38 cellular contexts compared by ENCODE assay signal in the genomic region with DNA sequence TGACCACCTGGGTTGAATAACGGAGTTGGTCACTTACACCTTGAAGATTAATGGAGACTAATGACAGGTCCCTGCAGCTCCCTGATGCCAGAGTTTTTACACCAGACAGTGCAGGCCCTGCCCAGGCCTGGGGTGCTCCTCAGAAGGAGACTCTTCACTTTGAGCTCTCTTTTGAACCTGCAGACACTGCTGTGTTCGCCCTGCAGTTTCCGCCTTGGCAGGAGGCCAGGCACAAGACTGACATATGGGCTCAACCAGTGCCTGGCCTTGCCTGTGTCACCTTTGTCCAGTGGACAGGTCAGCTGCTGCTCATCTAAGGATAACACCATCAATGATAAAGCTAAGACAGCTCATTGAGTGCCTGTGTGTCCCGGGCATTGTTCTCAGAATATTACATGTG. TPM values are rescaled to one million over a fixed set of nuclear protein-coding genes. Genes with fewer than 3 reads are reported as not detected.
"Had no signal": no experiment of that assay in that cellular context is flagged by ENCODE, and none has a peak within 500 bp of the region (broad histone marks: within the 10 kb centered on the region; RNA-seq: fewer than 3 reads in every experiment).

No MANE protein-coding gene starts in this region.

- H3K4me3 Mint-ChIP-seq: activated CD4-positive, alpha-beta memory T cell treated with anti-CD3 and anti-CD28 coated beads for 36 hours; activated CD4-positive, alpha-beta T cell treated with anti-CD3 and anti-CD28 coated beads for 36 hours; activated CD4-positive, alpha-beta T cell treated with anti-CD3 and anti-CD28 coated beads, Interleukin-2, amount 10 ng/mL, durations not matched to agents 24 days and 14 days; activated CD8-positive, alpha-beta memory T cell treated with anti-CD3 and anti-CD28 coated beads, Interleukin-2, amount 10 ng/mL, durations not matched to agents 7 days and 5 days; activated CD8-positive, alpha-beta T cell treated with anti-CD3 and anti-CD28 coated beads, Interleukin-2, amount 10 ng/mL, durations not matched to agents 7 days and 5 days; activated naive CD4-positive, alpha-beta T cell treated with anti-CD3 and anti-CD28 coated beads for 36 hours; activated naive CD4-positive, alpha-beta T cell treated with anti-CD3 and anti-CD28 coated beads, Interleukin-2, amount 50 U/mL, for 24 hours; activated naive CD8-positive, alpha-beta T cell treated with anti-CD3 and anti-CD28 coated beads for 36 hours; activated naive CD8-positive, alpha-beta T cell treated with anti-CD3 and anti-CD28 coated beads, Interleukin-2, amount 50 U/mL, for 24 hours; activated T-helper 1 cell treated with anti-CD3 and anti-CD28 coated beads, Interleukin-12 subunit alpha, Interleukin-12 subunit beta, Interleukin-2, Interleukin-4 antibody, amounts not matched to agents 30 ng/mL and 10 ng/mL and 1 ng/mL, durations not matched to agents 14 hours and 24 hours and 36 hours; brain; effector memory CD8-positive, alpha-beta T cell had no signal

- H3K27ac Mint-ChIP-seq: activated CD4-positive, alpha-beta memory T cell treated with anti-CD3 and anti-CD28 coated beads for 36 hours; activated CD4-positive, alpha-beta T cell treated with anti-CD3 and anti-CD28 coated beads for 36 hours; activated CD4-positive, alpha-beta T cell treated with anti-CD3 and anti-CD28 coated beads, Interleukin-2, amount 10 ng/mL, durations not matched to agents 24 days and 14 days; activated CD8-positive, alpha-beta memory T cell treated with anti-CD3 and anti-CD28 coated beads, Interleukin-2, amount 10 ng/mL, durations not matched to agents 7 days and 5 days; activated CD8-positive, alpha-beta T cell treated with anti-CD3 and anti-CD28 coated beads, Interleukin-2, amount 10 ng/mL, durations not matched to agents 7 days and 5 days; activated naive CD4-positive, alpha-beta T cell treated with anti-CD3 and anti-CD28 coated beads for 36 hours; activated naive CD4-positive, alpha-beta T cell treated with anti-CD3 and anti-CD28 coated beads, Interleukin-2, amount 50 U/mL, for 24 hours; activated naive CD8-positive, alpha-beta T cell treated with anti-CD3 and anti-CD28 coated beads for 36 hours; activated naive CD8-positive, alpha-beta T cell treated with anti-CD3 and anti-CD28 coated beads, Interleukin-2, amount 50 U/mL, for 24 hours; activated T-helper 1 cell treated with anti-CD3 and anti-CD28 coated beads, Interleukin-12 subunit alpha, Interleukin-12 subunit beta, Interleukin-2, Interleukin-4 antibody, amounts not matched to agents 30 ng/mL and 10 ng/mL and 1 ng/mL, durations not matched to agents 14 hours and 24 hours and 36 hours; activated T-helper 2 cell treated with anti-CD3 and anti-CD28 coated beads, Interferon-gamma antibody, Interleukin-2, Interleukin-4, amounts not matched to agents 10 μg/mL and 5 μg/mL and 100 μg/mL, durations not matched to agents 14 hours and 24 hours and 36 hours; brain; effector memory CD8-positive, alpha-beta T cell had no signal

- H3K4me1 ChIP-seq: breast epithelium had no signal

- DNase-seq: activated CD4-positive, alpha-beta memory T cell treated with anti-CD3 and anti-CD28 coated beads for 36 hours; activated CD4-positive, alpha-beta T cell treated with anti-CD3 and anti-CD28 coated beads for 36 hours; activated CD4-positive, alpha-beta T cell treated with anti-CD3 and anti-CD28 coated beads, Interleukin-2, amount 10 ng/mL, durations not matched to agents 24 days and 14 days; activated CD4-positive, CD25-positive, alpha-beta regulatory T cell; activated CD4-positive, CD25-positive, alpha-beta regulatory T cell treated with anti-CD3 and anti-CD28 coated beads, Interleukin-2, amount 50 U/mL, for 72 hours; activated CD8-positive, alpha-beta memory T cell treated with anti-CD3 and anti-CD28 coated beads, Interleukin-2, amount 10 ng/mL, durations not matched to agents 7 days and 5 days; activated CD8-positive, alpha-beta memory T cell treated with anti-CD3 and anti-CD28 coated beads, Interleukin-2, amount 50 U/mL, for 4 hours; activated CD8-positive, alpha-beta T cell treated with anti-CD3 and anti-CD28 coated beads, Interleukin-2, amount 10 ng/mL, durations not matched to agents 7 days and 5 days; activated effector memory CD4-positive, alpha-beta T cell treated with anti-CD3 and anti-CD28 coated beads, Interleukin-2, amount 50 U/mL, for 16 hours; activated naive CD4-positive, alpha-beta T cell treated with anti-CD3 and anti-CD28 coated beads for 36 hours; activated naive CD8-positive, alpha-beta T cell treated with anti-CD3 and anti-CD28 coated beads for 36 hours; activated naive CD8-positive, alpha-beta T cell treated with anti-CD3 and anti-CD28 coated beads, Interleukin-2, amount 50 U/mL, for 24 hours; activated T-cell treated with anti-CD3 and anti-CD28 coated beads, Interleukin-2, amount 50 U/mL, for 1 hour; activated T-cell treated with anti-CD3 and anti-CD28 coated beads, Interleukin-2, amount 50 U/mL, for 48 hours; adrenal gland; amygdala; aorta; central memory CD4-positive, alpha-beta T cell; cortex of kidney; dermis blood vessel endothelial cell; effector CD4-positive, alpha-beta T cell; effector memory CD8-positive, alpha-beta T cell; foreskin keratinocyte; gastrocnemius medialis; glutamatergic neuron; heart left ventricle; T-helper 2 cell had no signal

- H3K27ac ChIP-seq: adrenal gland, breast epithelium, cardiac muscle cell, esophagus muscularis mucosa, foreskin keratinocyte, gastrocnemius medialis, heart left ventricle had no signal

- H3K9me3 ChIP-seq: adrenal gland, breast epithelium, esophagus muscularis mucosa, gastrocnemius medialis, heart left ventricle had no signal

- H3K27me3 ChIP-seq: adrenal gland, breast epithelium, cardiac muscle cell, esophagus muscularis mucosa, foreskin keratinocyte, gastrocnemius medialis, heart left ventricle had no signal

- FAIRE-seq: colon had no signal

- ATAC-seq: activated CD8-positive, alpha-beta memory T cell treated with anti-CD3 and anti-CD28 coated beads, Interleukin-2, amount 10 ng/mL, durations not matched to agents 7 days and 5 days; activated naive CD8-positive, alpha-beta T cell treated with anti-CD3 and anti-CD28 coated beads, Interleukin-2, amount 50 U/mL, for 24 hours; effector memory CD8-positive, alpha-beta T cell; gastrocnemius medialis; heart left ventricle had no signal

- H3K4me3 ChIP-seq: adrenal gland, breast epithelium, cardiac muscle cell, esophagus muscularis mucosa, gastrocnemius medialis, heart left ventricle had no signal

- H3K9me3 Mint-ChIP-seq: activated CD4-positive, alpha-beta memory T cell treated with anti-CD3 and anti-CD28 coated beads for 36 hours; activated CD4-positive, alpha-beta T cell treated with anti-CD3 and anti-CD28 coated beads, Interleukin-2, amount 10 ng/mL, durations not matched to agents 24 days and 14 days; activated naive CD4-positive, alpha-beta T cell treated with anti-CD3 and anti-CD28 coated beads for 36 hours; activated naive CD4-positive, alpha-beta T cell treated with anti-CD3 and anti-CD28 coated beads, Interleukin-2, amount 50 U/mL, for 24 hours; activated naive CD8-positive, alpha-beta T cell treated with anti-CD3 and anti-CD28 coated beads for 36 hours; activated naive CD8-positive, alpha-beta T cell treated with anti-CD3 and anti-CD28 coated beads, Interleukin-2, amount 50 U/mL, for 24 hours; activated T-helper 1 cell treated with anti-CD3 and anti-CD28 coated beads, Interleukin-12 subunit alpha, Interleukin-12 subunit beta, Interleukin-2, Interleukin-4 antibody, amounts not matched to agents 30 ng/mL and 10 ng/mL and 1 ng/mL, durations not matched to agents 14 hours and 24 hours and 36 hours; activated T-helper 2 cell treated with anti-CD3 and anti-CD28 coated beads, Interferon-gamma antibody, Interleukin-2, Interleukin-4, amounts not matched to agents 10 μg/mL and 5 μg/mL and 100 μg/mL, durations not matched to agents 14 hours and 24 hours and 36 hours; brain; effector memory CD8-positive, alpha-beta T cell had no signal

RNA-seq across cellular contexts. Expression of gene ALX3, which starts 30.8 kb away (rescaled TPM):
- total RNA-seq: activated CD4-positive, alpha-beta memory T cell treated with anti-CD3 and anti-CD28 coated beads for 36 hours; activated CD4-positive, alpha-beta T cell treated with anti-CD3 and anti-CD28 coated beads for 36 hours; activated CD4-positive, alpha-beta T cell treated with anti-CD3 and anti-CD28 coated beads, Interleukin-2, amount 10 ng/mL, durations not matched to agents 24 days and 14 days; activated CD8-positive, alpha-beta memory T cell treated with anti-CD3 and anti-CD28 coated beads for 36 hours; activated CD8-positive, alpha-beta memory T cell treated with anti-CD3 and anti-CD28 coated beads, Interleukin-2, amount 10 ng/mL, durations not matched to agents 7 days and 5 days; activated CD8-positive, alpha-beta T cell treated with anti-CD3 and anti-CD28 coated beads, Interleukin-2, amount 10 ng/mL, durations not matched to agents 7 days and 5 days; activated naive CD4-positive, alpha-beta T cell treated with anti-CD3 and anti-CD28 coated beads for 36 hours; activated naive CD8-positive, alpha-beta T cell treated with anti-CD3 and anti-CD28 coated beads for 36 hours; activated T-helper 1 cell treated with anti-CD3 and anti-CD28 coated beads, Interleukin-12 subunit alpha, Interleukin-12 subunit beta, Interleukin-2, Interleukin-4 antibody, amounts not matched to agents 30 ng/mL and 10 ng/mL and 1 ng/mL, durations not matched to agents 14 hours and 24 hours and 36 hours; activated T-helper 2 cell treated with anti-CD3 and anti-CD28 coated beads, Interferon-gamma antibody, Interleukin-2, Interleukin-4, amounts not matched to agents 10 μg/mL and 5 μg/mL and 100 μg/mL, durations not matched to agents 14 hours and 24 hours and 36 hours; adrenal gland; aorta; chondrocyte; dermis blood vessel endothelial cell; esophagus muscularis mucosa; foreskin keratinocyte; gastrocnemius medialis; heart left ventricle; T-helper 1 cell treated with Interleukin-12 subunit alpha and Interleukin-12 subunit beta and Interleukin-4 antibody, amounts not matched to agents 30 ng/mL and 1 ng/mL, for 36 hours had no signal
